Comparison of ENCODE assay signal across 20 cellular contexts in the genomic region with DNA sequence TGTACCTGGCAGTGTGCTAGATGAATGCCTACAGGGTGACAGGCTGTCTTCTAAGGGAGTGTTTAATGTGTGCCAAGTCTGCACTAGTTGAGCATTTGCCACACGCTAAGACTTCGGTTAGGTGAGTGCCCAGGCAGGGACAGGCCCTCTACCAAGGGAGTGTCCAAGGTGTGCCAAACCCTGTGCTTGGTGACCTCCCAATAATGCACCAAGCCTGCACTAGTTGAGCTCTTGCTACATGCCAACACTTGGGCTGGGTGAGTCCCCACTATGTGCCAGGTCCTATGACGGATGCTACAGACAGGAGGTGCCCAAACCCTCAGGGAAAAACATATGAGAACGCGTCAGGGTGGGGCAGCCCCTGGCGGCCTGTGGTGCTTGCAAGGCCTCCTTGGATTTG. TPM values are rescaled to one million over a fixed set of nuclear protein-coding genes. Genes with fewer than 3 reads are reported as not detected.
DNase-seq lines count a peak whose midpoint lies in the region; FAIRE-seq and TF ChIP-seq lines count a peak whose summit lies in the region.
"Had no signal": no experiment of that assay in that cellular context is flagged by ENCODE, and none has a peak within 500 bp of the region (broad histone marks: within the 10 kb centered on the region; RNA-seq: fewer than 3 reads in every experiment).

No MANE protein-coding gene starts in this region.

- no peaks in the 10 kb centered on the region for H3K79me2 ChIP-seq in H1 (ENCODE audit: control insufficient read depth in 1 of 2, insufficient read depth in 2 of 2, low read length in 2 of 2)

- H2BK12ac ChIP-seq in H1 (ENCODE audit: low read depth, low read length): no peak overlapping the region
- H2BK12ac ChIP-seq in neuronal stem cell (ENCODE audit: low read length): no peak overlapping the region

- TF ChIP-seq CTCF in H1 (IDR thresholded peaks at IDR 0.05; ENCODE audit: control extremely low read depth in 1 of 3, insufficient read depth in 1 of 3, low read depth in 1 of 3, low read length in 3 of 3) (no peak), coronary artery (IDR thresholded peaks at IDR 0.05) (no peak)

- H3K79me1 ChIP-seq in H1 (ENCODE audit: low read depth, low read length) (0 out of 2 replicates have a peak, but pooled peaks cover 3% of the 10 kb centered on the region), neuronal stem cell (ENCODE audit: low read depth, low read length) (no peaks in the 10 kb centered on the region)

- no peak for TF ChIP-seq POLR2A in H1 (IDR thresholded peaks at IDR 0.05; ENCODE audit: control extremely low read depth in 1 of 2, low read depth in 2 of 2, low read length in 2 of 2)

- H3K9ac ChIP-seq in H1 (replicated peaks in 1 of 4; ENCODE audit: extremely low read depth in 1 of 4, low read depth in 3 of 4, low read length in 3 of 4): no peak overlapping the region
- peak overlapping the region; percentile 0 for H3K9ac ChIP-seq in neuronal stem cell (ENCODE audit: low read depth, low read length, poor library complexity)

- TF ChIP-seq EP300 in H1 (IDR thresholded peaks at IDR 0.05; ENCODE audit: borderline replicate concordance in 1 of 2, low read depth in 2 of 2, low read length in 2 of 2): no peak

- no peaks in the 10 kb centered on the region for H3K4me1 Mint-ChIP-seq in activated CD4-positive, alpha-beta memory T cell treated with anti-CD3 and anti-CD28 coated beads for 36 hours (ENCODE audit: low read depth)
- H3K4me1 Mint-ChIP-seq: CD14-positive monocyte had no signal

- POLR2A ChIA-PET in H1 (lab: Charles Lee; ENCODE audit: partially characterized antibody): interaction anchor here (0.7 to 27.1 kb wide), 4 partner anchors 5 to 66 kb away, joined by 3 to 544 read pairs (median 274); partner anchors contain the start of gene SLC6A9
- POLR2A ChIA-PET in activated CD4-positive, alpha-beta memory T cell treated with anti-CD3 and anti-CD28 coated beads for 36 hours (lab: Charles Lee): no interaction called here

- H3K14ac ChIP-seq in H1 (ENCODE audit: insufficient read length) (no peak overlapping the region), neuronal stem cell (ENCODE audit: low read length) (no peak overlapping the region)

- no peak overlapping the region for H3K4me3 ChIP-seq in H1 (ENCODE audit: extremely low read depth in 1 of 4, insufficient read depth in 2 of 4, low read depth in 3 of 4, low read length in 4 of 4)
- H3K4me3 ChIP-seq in neuronal stem cell (ENCODE audit: low read length in 2 of 2): no peak overlapping the region
- H3K4me3 ChIP-seq in coronary artery: no peak overlapping the region
- H3K4me3 ChIP-seq: A549 had no signal

- DNase-seq in caudate nucleus (lab: John Stamatoyannopoulos, UW) (no peak), H1 (ENCODE audit: low read depth in 1 of 2, low spot score in 2 of 2) (no peak), neuronal stem cell (ENCODE audit: low spot score) (no peak), urothelium cell line (ENCODE audit: low spot score) (no peak), hypothalamus (lab: John Stamatoyannopoulos, UW) (no peak), coronary artery (ENCODE audit: low spot score) (no peak)
- DNase-seq in activated CD4-positive, alpha-beta memory T cell treated with anti-CD3 and anti-CD28 coated beads for 36 hours: no peak
- DNase-seq: BE2C; CD8-positive, alpha-beta T cell; COR-L47; DND-41; GDM1; GOT3; HCEC 1CT; HFFc6 had no signal

- no peak overlapping the region for H2AFZ ChIP-seq in H1 (ENCODE audit: low read length)
- H2AFZ ChIP-seq in neuronal stem cell (ENCODE audit: low read length): no peak overlapping the region

- TF ChIP-seq RAD21 in H1 (IDR thresholded peaks at IDR 0.05 in 1 of 2, conservative IDR thresholded peaks at IDR 0.05 in 1 of 2; ENCODE audit: low read depth in 2 of 2, low read length in 2 of 2): no peak

- H3K36me3 ChIP-seq in H1 (ENCODE audit: control insufficient read depth in 2 of 4, insufficient read depth in 4 of 4, low read length in 3 of 4) (peaks cover 3 to 18% (median 11%) of the 10 kb centered on the region in 4 experiments; a peak in 7 of 8 replicates), neuronal stem cell (replicated peaks in 1 of 2; ENCODE audit: control insufficient read depth in 2 of 2, insufficient read depth in 2 of 2, low read length in 2 of 2) (peaks cover 0 to 25% of the 10 kb centered on the region in 2 donors)
- H3K36me3 ChIP-seq: BE2C had no signal

- no peak overlapping the region for H2BK120ac ChIP-seq in H1 (replicated peaks; ENCODE audit: low read depth, low read length)
- no peak overlapping the region for H2BK120ac ChIP-seq in neuronal stem cell (ENCODE audit: low read depth, low read length)

- H3K9me3 Mint-ChIP-seq in activated CD4-positive, alpha-beta memory T cell treated with anti-CD3 and anti-CD28 coated beads for 36 hours: no peaks in the 10 kb centered on the region
- H3K9me3 Mint-ChIP-seq: CD14-positive monocyte; CD8-positive, alpha-beta T cell; HFFc6 had no signal

- H2BK15ac ChIP-seq in H1 (ENCODE audit: low read length) (no peak overlapping the region), neuronal stem cell (ENCODE audit: low read length) (no peak overlapping the region)

- H3K23me2 ChIP-seq in H1 (ENCODE audit: low read depth, low read length): no peaks in the 10 kb centered on the region

- no peak overlapping the region for H2BK20ac ChIP-seq in H1 (ENCODE audit: low read length)

- no peaks in the 10 kb centered on the region for H3K27me3 Mint-ChIP-seq in activated CD4-positive, alpha-beta memory T cell treated with anti-CD3 and anti-CD28 coated beads for 36 hours

- CTCF ChIA-PET in H1 (lab: Charles Lee; ENCODE audit: partially characterized antibody): interaction anchor here (0.9 to 16.6 kb wide), 10 partner anchors 9 to 260 kb away, joined by 3 to 252 read pairs (median 7); partner anchors contain the start of gene SLC6A9
- CTCF ChIA-PET in activated CD4-positive, alpha-beta memory T cell treated with anti-CD3 and anti-CD28 coated beads for 36 hours (lab: Charles Lee): interaction anchor here (1.0 kb wide), 1 partner anchor 28 kb away, joined by 3 read pairs; no protein-coding TSS in a partner anchor

- H3K18ac ChIP-seq in H1 (ENCODE audit: extremely low read depth, low read length) (no peak overlapping the region), neuronal stem cell (ENCODE audit: low read length) (no peak overlapping the region)

- H3K36me3 Mint-ChIP-seq in activated CD4-positive, alpha-beta memory T cell treated with anti-CD3 and anti-CD28 coated beads for 36 hours: peaks cover 11% of the 10 kb centered on the region
- H3K36me3 Mint-ChIP-seq: CD14-positive monocyte; CD8-positive, alpha-beta T cell had no signal

- 0 out of 2 replicates have a peak overlapping the region, but pooled peaks have one; percentile 12 for H2BK5ac ChIP-seq in H1 (ENCODE audit: low read depth, low read length)
- H2BK5ac ChIP-seq in neuronal stem cell (ENCODE audit: low read length): no peak overlapping the region

- intact Hi-C loops in activated CD4-positive, alpha-beta memory T cell treated with anti-CD3 and anti-CD28 coated beads for 36 hours (cut with micrococcal nuclease): no loop called here

- no peak for FAIRE-seq in H1 (lab: Jason Lieb, UNC)
- peak; percentile 37 for FAIRE-seq in urothelium cell line (lab: Jason Lieb, UNC)
- FAIRE-seq: A549, D721Med, GM12892, GM19239 had no signal

- no peak overlapping the region for H3K23ac ChIP-seq in H1 (ENCODE audit: insufficient read length)
- H3K23ac ChIP-seq in neuronal stem cell (ENCODE audit: low read depth, low read length, poor library complexity): no peak overlapping the region

- 81% methylated on average over 6 of the region's 6 CpGs; no CpG with 5 or more reads in 1 of the 2 experiments for whole genome bisulfite sequencing in H1 (ENCODE audit: extremely low coverage in 1 of 2, insufficient coverage in 1 of 2, insufficient read length in 1 of 2, insufficient replicate concordance in 2 of 2, low coverage in 1 of 2, low lambda C conversion rate in 2 of 2, missing lambda C conversion rate in 1 of 2), 2 experiments
- WGBS in neuronal stem cell (ENCODE audit: extremely low coverage in 2 of 2, insufficient read length in 2 of 2, insufficient replicate concordance in 1 of 2), 2 donors: no CpG with 5 or more reads among the region's 6 CpGs

- H2AK5ac ChIP-seq in H1 (ENCODE audit: low read depth, low read length) (no peak overlapping the region), neuronal stem cell (ENCODE audit: low read depth, low read length) (no peak overlapping the region)

- no peak overlapping the region for H3K4me3 Mint-ChIP-seq in activated CD4-positive, alpha-beta memory T cell treated with anti-CD3 and anti-CD28 coated beads for 36 hours
- H3K4me3 Mint-ChIP-seq: CD14-positive monocyte; CD8-positive, alpha-beta T cell; HFFc6 had no signal

- H3K4ac ChIP-seq in H1 (replicated peaks; ENCODE audit: insufficient read length, low read depth, low read length) (no peak overlapping the region), neuronal stem cell (ENCODE audit: low read length) (no peak overlapping the region)

- peaks cover 0 to 10% of the 10 kb centered on the region in 2 experiments for H4K20me1 ChIP-seq in H1 (replicated peaks in 1 of 2; ENCODE audit: control insufficient read depth in 1 of 2, insufficient read depth in 2 of 2, low read length in 2 of 2)

- no peak overlapping the region for H3K56ac ChIP-seq in H1 (replicated peaks; ENCODE audit: insufficient read length, low read depth, low read length)

- H3K4me2 ChIP-seq in H1 (ENCODE audit: insufficient read depth in 1 of 2, low read depth in 2 of 2, low read length in 2 of 2) (no peak overlapping the region), neuronal stem cell (ENCODE audit: insufficient read depth, low read length, poor library complexity, severe bottlenecking) (no peak overlapping the region)
- H3K4me2 ChIP-seq: A549 had no signal

- no peak overlapping the region for H4K5ac ChIP-seq in H1 (ENCODE audit: insufficient read length, low read depth, low read length)

- H3K9me3 ChIP-seq in H1 (ENCODE audit: insufficient read depth in 2 of 2, low read depth in 1 of 2, low read length in 1 of 2) (no peaks in the 10 kb centered on the region), neuronal stem cell (replicated peaks in 1 of 2; ENCODE audit: control insufficient read depth in 2 of 2, insufficient read depth in 1 of 2, low read depth in 1 of 2, low read length in 2 of 2) (no peaks in the 10 kb centered on the region)
- H3K9me3 ChIP-seq: A549, BE2C had no signal

- no peak overlapping the region for H3K27ac Mint-ChIP-seq in activated CD4-positive, alpha-beta memory T cell treated with anti-CD3 and anti-CD28 coated beads for 36 hours
- H3K27ac Mint-ChIP-seq: CD14-positive monocyte; CD8-positive, alpha-beta T cell; HFFc6 had no signal

- H4K8ac ChIP-seq in H1 (ENCODE audit: extremely low read depth, insufficient read depth, low read length) (no peak overlapping the region), neuronal stem cell (ENCODE audit: low read depth, low read length) (no peak overlapping the region)

- H4K91ac ChIP-seq in H1 (replicated peaks; ENCODE audit: insufficient read length, low read length) (no peak overlapping the region), neuronal stem cell (ENCODE audit: low read depth, low read length, poor library complexity) (no peak overlapping the region)

- peaks cover 0 to 8% (median 2%) of the 10 kb centered on the region in 4 experiments; a peak in 4 of 7 replicates for H3K4me1 ChIP-seq in H1 (replicated peaks in 1 of 4; ENCODE audit: control insufficient read depth in 3 of 4, insufficient read depth in 4 of 4, low read length in 3 of 4)
- peaks cover 25 to 30% of the 10 kb centered on the region in 2 donors for H3K4me1 ChIP-seq in neuronal stem cell (ENCODE audit: control insufficient read depth in 2 of 2, insufficient read depth in 1 of 2, low read depth in 1 of 2, low read length in 2 of 2)
- H3K4me1 ChIP-seq: BE2C had no signal

- H3K27ac ChIP-seq in caudate nucleus (ENCODE audit: low read depth, low read length): peak overlapping the region; percentile 11
- H3K27ac ChIP-seq in H1 (ENCODE audit: low read depth, low read length): no peak overlapping the region
- H3K27ac ChIP-seq in neuronal stem cell (replicated peaks; ENCODE audit: low read length): no peak overlapping the region
- H3K27ac ChIP-seq in coronary artery: no peak overlapping the region
- H3K27ac ChIP-seq: A549 had no signal

- H3K27me3 ChIP-seq in H1 (replicated peaks in 1 of 4; ENCODE audit: control insufficient read depth in 3 of 4, extremely low read depth in 1 of 4, insufficient read depth in 3 of 4, low read length in 3 of 4) (no peaks in the 10 kb centered on the region), neuronal stem cell (ENCODE audit: control insufficient read depth in 3 of 3, insufficient read depth in 3 of 3, low read depth in 1 of 3, low read length in 3 of 3) (no peaks in the 10 kb centered on the region)
- H3K27me3 ChIP-seq: BE2C had no signal

RNA-seq across cellular contexts. Expression of gene SLC6A9, which starts 10.8 kb away (rescaled TPM):
- 24.1 and 24.2 TPM in 2 replicates for total RNA-seq in H1 (2021; fragmentation: NEBNext Ultra II Directional; extraction: Animal tissue kit (Norgen Biotek cat#: 25700))
- polyA plus RNA-seq in H1 (2011; rRNA removed): 20.2 and 34.5 TPM in 2 replicates
- 13.2 TPM for polyA plus RNA-seq in H1 (2011; cell fraction: cytosol; rRNA removed)
- polyA plus RNA-seq in H1 (2011; cell fraction: nucleus; rRNA removed): 48.7 TPM
- polyA plus RNA-seq in H1 (2012, experiment 1 of 2): 16.1 to 23.0 TPM (median 21.5 TPM) in 4 replicates
- polyA plus RNA-seq in H1 (2012, experiment 2 of 2): 17.6 TPM
- polyA plus RNA-seq in H1 (2013, experiment 1 of 2): 14.5 TPM
- polyA plus RNA-seq in H1 (2013, experiment 2 of 2): 14.6 TPM
- polyA minus RNA-seq in H1 (2011; rRNA and poly(A)+ RNA removed): 25.8 and 33.4 TPM in 2 replicates
- 17.4 TPM for polyA minus RNA-seq in H1 (2011; cell fraction: cytosol; rRNA and poly(A)+ RNA removed)
- 23.0 TPM for polyA minus RNA-seq in H1 (2011; cell fraction: nucleus; rRNA and poly(A)+ RNA removed)
- polyA plus RNA-seq in neuronal stem cell (2013, experiment 1 of 2): 10.8 TPM
- 10.8 TPM for polyA plus RNA-seq in neuronal stem cell (2013, experiment 2 of 2)
- 1 to 10 TPM; 7.4 to 7.9 TPM for total RNA-seq in activated CD4-positive, alpha-beta memory T cell treated with anti-CD3 and anti-CD28 coated beads for 36 hours
- total RNA-seq: CD8-positive, alpha-beta T cell had no signal
- polyA plus RNA-seq: CD14-positive monocyte had no signal

RNA-seq across cellular contexts. Expression of gene CCDC24, which starts 29.1 kb away (rescaled TPM):
- 10.5 and 11.2 TPM in 2 replicates for total RNA-seq in H1 (2021; fragmentation: NEBNext Ultra II Directional; extraction: Animal tissue kit (Norgen Biotek cat#: 25700))
- polyA plus RNA-seq in H1 (2011; rRNA removed): 11.4 and 19.7 TPM in 2 replicates
- 12.9 TPM for polyA plus RNA-seq in H1 (2011; cell fraction: cytosol; rRNA removed)
- 18.6 TPM for polyA plus RNA-seq in H1 (2011; cell fraction: nucleus; rRNA removed)
- 9.6 to 17.8 TPM (median 12.7 TPM) in 4 replicates for polyA plus RNA-seq in H1 (2012, experiment 1 of 2)
- polyA plus RNA-seq in H1 (2012, experiment 2 of 2): 10.0 TPM
- 8.4 TPM for polyA plus RNA-seq in H1 (2013, experiment 1 of 2)
- 9.2 TPM for polyA plus RNA-seq in H1 (2013, experiment 2 of 2)
- polyA minus RNA-seq in H1 (2011; rRNA and poly(A)+ RNA removed): 2.1 and 2.5 TPM in 2 replicates
- 7.6 TPM for polyA minus RNA-seq in H1 (2011; cell fraction: cytosol; rRNA and poly(A)+ RNA removed)
- 4.4 TPM for polyA minus RNA-seq in H1 (2011; cell fraction: nucleus; rRNA and poly(A)+ RNA removed)
- 5.3 TPM for polyA plus RNA-seq in neuronal stem cell (2013, experiment 1 of 2)
- 5.5 TPM for polyA plus RNA-seq in neuronal stem cell (2013, experiment 2 of 2)
- total RNA-seq in activated CD4-positive, alpha-beta memory T cell treated with anti-CD3 and anti-CD28 coated beads for 36 hours: 1 to 10 TPM; 2.7 to 2.8 TPM

RNA-seq across cellular contexts. Expression of gene B4GALT2, which starts 41.5 kb away (rescaled TPM):
- 56.5 and 60.6 TPM in 2 replicates for total RNA-seq in H1 (2021; fragmentation: NEBNext Ultra II Directional; extraction: Animal tissue kit (Norgen Biotek cat#: 25700))
- polyA plus RNA-seq in H1 (2011; rRNA removed): 121 and 152 TPM in 2 replicates
- 73.9 TPM for polyA plus RNA-seq in H1 (2011; cell fraction: cytosol; rRNA removed)
- polyA plus RNA-seq in H1 (2011; cell fraction: nucleus; rRNA removed): 116 TPM
- polyA plus RNA-seq in H1 (2012, experiment 1 of 2): 39.4 to 75.9 TPM (median 64.3 TPM) in 4 replicates
- 69.9 TPM for polyA plus RNA-seq in H1 (2012, experiment 2 of 2)
- 41.5 TPM for polyA plus RNA-seq in H1 (2013, experiment 1 of 2)
- 41.4 TPM for polyA plus RNA-seq in H1 (2013, experiment 2 of 2)
- polyA minus RNA-seq in H1 (2011; rRNA and poly(A)+ RNA removed): 37.6 and 38.8 TPM in 2 replicates
- 44.5 TPM for polyA minus RNA-seq in H1 (2011; cell fraction: cytosol; rRNA and poly(A)+ RNA removed)
- 39.0 TPM for polyA minus RNA-seq in H1 (2011; cell fraction: nucleus; rRNA and poly(A)+ RNA removed)
- 64.3 TPM for polyA plus RNA-seq in neuronal stem cell (2013, experiment 1 of 2)
- polyA plus RNA-seq in neuronal stem cell (2013, experiment 2 of 2): 60.7 TPM
- total RNA-seq in activated CD4-positive, alpha-beta memory T cell treated with anti-CD3 and anti-CD28 coated beads for 36 hours: 10 to 100 TPM; 26.1 TPM

RNA-seq across cellular contexts. Expression of gene ATP6V0B, which starts 45.7 kb away (rescaled TPM):
- 105 and 106 TPM in 2 replicates for total RNA-seq in H1 (2021; fragmentation: NEBNext Ultra II Directional; extraction: Animal tissue kit (Norgen Biotek cat#: 25700))
- 302 and 308 TPM in 2 replicates for polyA plus RNA-seq in H1 (2011; rRNA removed)
- 184 TPM for polyA plus RNA-seq in H1 (2011; cell fraction: cytosol; rRNA removed)
- polyA plus RNA-seq in H1 (2011; cell fraction: nucleus; rRNA removed): 229 TPM
- 67.6 to 121 TPM (median 110 TPM) in 4 replicates for polyA plus RNA-seq in H1 (2012, experiment 1 of 2)
- polyA plus RNA-seq in H1 (2012, experiment 2 of 2): 213 TPM
- polyA plus RNA-seq in H1 (2013, experiment 1 of 2): 82.5 TPM
- 103 TPM for polyA plus RNA-seq in H1 (2013, experiment 2 of 2)
- 81.0 and 107 TPM in 2 replicates for polyA minus RNA-seq in H1 (2011; rRNA and poly(A)+ RNA removed)
- polyA minus RNA-seq in H1 (2011; cell fraction: cytosol; rRNA and poly(A)+ RNA removed): 56.4 TPM
- 57.2 TPM for polyA minus RNA-seq in H1 (2011; cell fraction: nucleus; rRNA and poly(A)+ RNA removed)
- polyA plus RNA-seq in neuronal stem cell (2013, experiment 1 of 2): 44.2 TPM
- polyA plus RNA-seq in neuronal stem cell (2013, experiment 2 of 2): 41.9 TPM
- total RNA-seq in activated CD4-positive, alpha-beta memory T cell treated with anti-CD3 and anti-CD28 coated beads for 36 hours: 10 to 100 TPM; 84.8 to 85.1 TPM

RNA-seq across cellular contexts. Expression of gene DPH2, which starts 50.7 kb away (rescaled TPM):
- total RNA-seq in H1 (2021; fragmentation: NEBNext Ultra II Directional; extraction: Animal tissue kit (Norgen Biotek cat#: 25700)): 64.9 and 65.3 TPM in 2 replicates
- polyA plus RNA-seq in H1 (2011; rRNA removed): 92.1 and 163 TPM in 2 replicates
- 86.7 TPM for polyA plus RNA-seq in H1 (2011; cell fraction: cytosol; rRNA removed)
- polyA plus RNA-seq in H1 (2011; cell fraction: nucleus; rRNA removed): 239 TPM
- polyA plus RNA-seq in H1 (2012, experiment 1 of 2): 43.5 to 63.1 TPM (median 52.3 TPM) in 4 replicates
- polyA plus RNA-seq in H1 (2012, experiment 2 of 2): 81.4 TPM
- 39.0 TPM for polyA plus RNA-seq in H1 (2013, experiment 1 of 2)
- 35.0 TPM for polyA plus RNA-seq in H1 (2013, experiment 2 of 2)
- 74.9 and 79.0 TPM in 2 replicates for polyA minus RNA-seq in H1 (2011; rRNA and poly(A)+ RNA removed)
- 53.3 TPM for polyA minus RNA-seq in H1 (2011; cell fraction: cytosol; rRNA and poly(A)+ RNA removed)
- 78.0 TPM for polyA minus RNA-seq in H1 (2011; cell fraction: nucleus; rRNA and poly(A)+ RNA removed)
- polyA plus RNA-seq in neuronal stem cell (2013, experiment 1 of 2): 11.1 TPM
- polyA plus RNA-seq in neuronal stem cell (2013, experiment 2 of 2): 11.6 TPM
- 10 to 100 TPM; 24.8 to 26.9 TPM for total RNA-seq in activated CD4-positive, alpha-beta memory T cell treated with anti-CD3 and anti-CD28 coated beads for 36 hours
